12 cellular contexts compared by ENCODE assay signal in the genomic region with DNA sequence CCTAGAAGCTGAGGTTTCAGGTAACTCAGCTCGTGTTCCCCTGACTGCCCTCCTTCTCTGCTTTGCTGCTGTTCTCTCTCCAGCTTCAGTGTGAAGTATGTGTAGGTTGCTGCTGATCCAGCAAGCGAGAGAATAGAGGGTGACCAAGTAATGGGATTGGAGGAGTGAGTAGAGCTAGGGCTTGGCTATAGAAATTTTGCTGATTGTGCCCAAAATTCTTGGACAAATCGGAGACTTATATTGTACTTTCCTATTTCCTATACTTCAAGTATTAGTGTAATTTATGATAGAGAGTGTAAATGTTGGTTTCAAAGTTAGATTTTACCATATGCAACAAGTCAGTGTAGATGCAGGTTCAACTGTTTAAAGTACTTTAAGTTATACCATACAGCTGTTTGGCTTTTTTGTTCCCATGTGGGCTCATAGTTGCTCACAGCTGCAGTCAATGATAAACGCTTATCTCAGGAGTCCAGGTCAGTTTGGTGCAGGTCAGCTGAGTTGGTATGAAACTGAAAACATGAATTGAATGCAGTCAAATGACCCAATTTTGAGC. TPM values are rescaled to one million over a fixed set of nuclear protein-coding genes. Genes with fewer than 3 reads are reported as not detected.
DNase-seq lines count a peak whose midpoint lies in the region; ATAC-seq, FAIRE-seq and TF ChIP-seq lines count a peak whose summit lies in the region.
"Had no signal": no experiment of that assay in that cellular context is flagged by ENCODE, and none has a peak within 500 bp of the region (broad histone marks: within the 10 kb centered on the region; RNA-seq: fewer than 3 reads in every experiment).

No MANE protein-coding gene starts in this region.

- no TSS peak for BruUV-seq in K562 (replicated peaks; lab: Mats Ljungman, UMichigan)

- H3K27ac ChIP-seq in K562 (ENCODE audit: extremely low read depth, low read depth, low read length): peak overlapping the region; percentile 93
- H3K27ac ChIP-seq: left lung had no signal

- H3K9ac ChIP-seq in K562 (ENCODE audit: insufficient read depth in 1 of 2, low read depth in 2 of 2, low read length in 2 of 2): peak overlapping the region; percentile 65 to 69; a peak in 3 of 4 replicates

- no peaks in the 10 kb centered on the region for H3K27me3 ChIP-seq in K562 (ENCODE audit: control insufficient read depth in 2 of 2, insufficient read depth in 2 of 2, low read length in 2 of 2)
- H3K27me3 ChIP-seq: left lung had no signal

- peaks cover 92% of the 10 kb centered on the region for H3K79me2 ChIP-seq in K562 (ENCODE audit: control insufficient read depth, insufficient read depth, low read length)

- peak overlapping the region; percentile 90 for H3K4me2 ChIP-seq in K562 (ENCODE audit: insufficient read depth, low read length)

- H3K9me3 ChIP-seq in K562 (replicated peaks; ENCODE audit: control insufficient read depth, insufficient read depth, low read depth, low read length): no peaks in the 10 kb centered on the region
- H3K9me3 ChIP-seq: left lung had no signal

- in situ Hi-C loops in K562 (cut with MboI): no loop called here

- ATAC-seq in GM19468 (IDR thresholded peaks at IDR 0.05; ENCODE audit: extremely low read depth, unreplicated experiment) (peak; percentile 12), HG03064 (IDR thresholded peaks at IDR 0.05; ENCODE audit: low read depth, unreplicated experiment) (peak; percentile 66), K562 (peak; percentile 84), HG02852 (IDR thresholded peaks at IDR 0.05; ENCODE audit: unreplicated experiment) (no peak)
- ATAC-seq: left lung, sciatic nerve had no signal

- POLR2A ChIA-PET in K562 (lab: Yijun Ruan, JAX): interaction anchor here (0.8 to 3.1 kb wide), 8 partner anchors 9 to 294 kb away, joined by 3 to 12 read pairs (median 5); no protein-coding TSS in a partner anchor

- TF ChIP-seq EP300 in K562 (IDR thresholded peaks at IDR 0.05; ENCODE audit: low read length): peak; percentile 99

- 0% methylated on average over 4 of the region's 4 CpGs for WGBS in K562 (ENCODE audit: insufficient coverage, low coverage, missing lambda C conversion rate)

- peak; percentile 96 for FAIRE-seq in K562 (lab: Jason Lieb, UNC)

- DNase-seq in K562 (ENCODE audit: extremely low read depth in 1 of 4, low spot score in 3 of 4): peak; percentile 73 to 94 (median 80)
- no peak for DNase-seq in RKO (ENCODE audit: low spot score)
- no peak for DNase-seq in posterior cingulate gyrus
- DNase-seq in NCI-H2081 treated with DMSO at 0.1 percent for 48 hours (lab: John Stamatoyannopoulos, UW): no peak
- DNase-seq: activated T-cell treated with anti-CD3 and anti-CD28 coated beads, Interleukin-2, amount 50 U/mL, for 1 hour; GF-D8; left lung had no signal

- peaks cover 12 to 60% of the 10 kb centered on the region in 2 experiments; a peak in 4 of 5 replicates for H3K4me1 ChIP-seq in K562 (replicated peaks in 1 of 2; ENCODE audit: control insufficient read depth in 2 of 2, insufficient read depth in 2 of 2, low read length in 2 of 2)

- intact Hi-C loops in K562 (cut with micrococcal nuclease) (loop anchor here (2.0 to 5.0 kb wide), 2 partner anchors 46 to 109 kb away; no protein-coding TSS in a partner anchor), posterior cingulate gyrus (cut with DNase I) (no loop called here)

- H3K9me1 ChIP-seq in K562 (ENCODE audit: control insufficient read depth, insufficient read depth, low read length): no peaks in the 10 kb centered on the region

- no peaks in the 10 kb centered on the region for H4K20me1 ChIP-seq in K562 (replicated peaks; ENCODE audit: control insufficient read depth, insufficient read depth, low read length)

- peak; percentile 49; the same call in 1 of the 2 replicates for TF ChIP-seq POLR2A in K562 (conservative IDR thresholded peaks at IDR 0.05)

- TF ChIP-seq CTCF in K562 (IDR thresholded peaks at IDR 0.05 in 2 of 3, conservative IDR thresholded peaks at IDR 0.05 in 1 of 3; ENCODE audit: insufficient read depth in 2 of 3, low read depth in 1 of 3, low read length in 3 of 3): no peak

- CTCF ChIA-PET in K562 (lab: Yijun Ruan, JAX; ENCODE audit: low intra/inter-chr PET ratio): no interaction called here

- H3K4me3 ChIP-seq in GM08714 (ENCODE audit: low read length) (peak overlapping the region; percentile 53; the same call in 1 of the 2 replicates), K562 (peak overlapping the region; percentile 1; the same call in 1 of the 2 replicates)
- H3K4me3 ChIP-seq: left lung had no signal

- peak overlapping the region; percentile 35 for H2AFZ ChIP-seq in K562 (ENCODE audit: low read depth, low read length)

- no peaks in the 10 kb centered on the region for H3K36me3 ChIP-seq in K562 (ENCODE audit: control insufficient read depth, insufficient read depth, low read length)
- H3K36me3 ChIP-seq: left lung had no signal

- TF ChIP-seq RAD21 in K562 (CRISPR knock-in tag; conservative IDR thresholded peaks at IDR 0.05 in 1 of 2, IDR thresholded peaks at IDR 0.05 in 1 of 2): peak in 1 of 2 experiments; percentile 27; a peak in 1 of 4 replicates

TF ChIP-seq in K562, 482 proteins besides CTCF, POLR2A, EP300 and RAD21 (continues in another document):
- TF ChIP-seq ZNF354B (CRISPR knock-in tag; IDR thresholded peaks at IDR 0.05) (no peak), REST (CRISPR knock-in tag; IDR thresholded peaks at IDR 0.05; ENCODE audit: low read depth) (no peak), MAFG (tag; conservative IDR thresholded peaks at IDR 0.05) (peak; percentile 97), STAT5B (CRISPR knock-in tag; IDR thresholded peaks at IDR 0.05) (no peak), YY1 (IDR thresholded peaks at IDR 0.05; ENCODE audit: borderline replicate concordance in 1 of 3, control insufficient read depth in 1 of 3, extremely low read depth in 1 of 3, insufficient read depth in 3 of 3, insufficient read length in 1 of 3, insufficient replicate concordance in 2 of 3, low read depth in 1 of 3, low read length in 2 of 3) (no peak), HEY1 (CRISPR knock-in tag; IDR thresholded peaks at IDR 0.05; ENCODE audit: borderline replicate concordance) (peak; percentile 83; the same call in 1 of the 2 replicates), VEZF1 (CRISPR knock-in tag; IDR thresholded peaks at IDR 0.05) (peak; percentile 61), ZFX (CRISPR knock-in tag; IDR thresholded peaks at IDR 0.05) (no peak; the same call in 1 of the 2 replicates)

RNA-seq across cellular contexts. Expression of gene RAPGEF2, which starts 48.0 kb away (rescaled TPM):
- 50.9 and 149 TPM in 2 replicates for total RNA-seq in K562 (2011; cell fraction: chromatin; rRNA removed; ENCODE audit: low replicate concordance)
- 21.8 and 31.8 TPM in 2 replicates for total RNA-seq in K562 (2011; cell fraction: nucleolus; rRNA removed)
- total RNA-seq in K562 (2011; cell fraction: nucleoplasm; rRNA removed): 43.3 and 46.7 TPM in 2 replicates
- total RNA-seq in K562 (2014; rRNA removed): 21.2 and 21.4 TPM in 2 replicates
- 24.1 and 27.3 TPM in 2 replicates for total RNA-seq in K562 (2014; rRNA removed; fragmentation: Illumina TruSeq; extraction: Trizol)
- total RNA-seq in K562 (2015; rRNA removed; fragmentation: Illumina TruSeq; extraction: Trizol): 29.9 and 32.6 TPM in 2 replicates
- 17.1 and 23.1 TPM in 2 replicates for total RNA-seq in K562 (2021)
- 28.4 and 31.1 TPM in 2 replicates for polyA plus RNA-seq in K562 (2011; rRNA removed)
- 15.8 and 20.2 TPM in 2 replicates for polyA plus RNA-seq in K562 (2011; cell fraction: cytosol; rRNA removed)
- polyA plus RNA-seq in K562 (2011; cell fraction: nucleus; rRNA removed): 45.9 and 58.3 TPM in 2 replicates
- polyA plus RNA-seq in K562 (2012): 16.1 and 24.1 TPM in 2 replicates
- 22.1 and 26.8 TPM in 2 replicates for polyA plus RNA-seq in K562 (2014; fragmentation: Illumina TruSeq; extraction: Trizol)
- polyA plus RNA-seq in K562 (2014; fragmentation: Nextera tagmentation; extraction: Ambion mirVana): 1 to 10 TPM; 3.1 to 3.4 TPM
- polyA plus RNA-seq in K562 (2014; rRNA removed): 13.1 and 15.0 TPM in 2 replicates
- 127 and 148 TPM in 2 replicates for polyA minus RNA-seq in K562 (2011; rRNA and poly(A)+ RNA removed)
- polyA minus RNA-seq in K562 (2011; cell fraction: cytosol; rRNA and poly(A)+ RNA removed): 23.8 and 34.2 TPM in 2 replicates
- 42.3 and 86.1 TPM in 2 replicates for polyA minus RNA-seq in K562 (2011; cell fraction: nucleus; rRNA and poly(A)+ RNA removed)

Comparison
In these comparisons a context has a peak if more than half of its experiments do, and no peak if none do; other contexts are left out.
1. DNase-seq: peak in K562 (4 of 4); none in RKO (single experiment), posterior cingulate gyrus (0 of 10) and NCI-H2081 treated with DMSO at 0.1 percent for 48 hours (single experiment).